ENCODE assay signal across 8 cellular contexts in the genomic region with DNA sequence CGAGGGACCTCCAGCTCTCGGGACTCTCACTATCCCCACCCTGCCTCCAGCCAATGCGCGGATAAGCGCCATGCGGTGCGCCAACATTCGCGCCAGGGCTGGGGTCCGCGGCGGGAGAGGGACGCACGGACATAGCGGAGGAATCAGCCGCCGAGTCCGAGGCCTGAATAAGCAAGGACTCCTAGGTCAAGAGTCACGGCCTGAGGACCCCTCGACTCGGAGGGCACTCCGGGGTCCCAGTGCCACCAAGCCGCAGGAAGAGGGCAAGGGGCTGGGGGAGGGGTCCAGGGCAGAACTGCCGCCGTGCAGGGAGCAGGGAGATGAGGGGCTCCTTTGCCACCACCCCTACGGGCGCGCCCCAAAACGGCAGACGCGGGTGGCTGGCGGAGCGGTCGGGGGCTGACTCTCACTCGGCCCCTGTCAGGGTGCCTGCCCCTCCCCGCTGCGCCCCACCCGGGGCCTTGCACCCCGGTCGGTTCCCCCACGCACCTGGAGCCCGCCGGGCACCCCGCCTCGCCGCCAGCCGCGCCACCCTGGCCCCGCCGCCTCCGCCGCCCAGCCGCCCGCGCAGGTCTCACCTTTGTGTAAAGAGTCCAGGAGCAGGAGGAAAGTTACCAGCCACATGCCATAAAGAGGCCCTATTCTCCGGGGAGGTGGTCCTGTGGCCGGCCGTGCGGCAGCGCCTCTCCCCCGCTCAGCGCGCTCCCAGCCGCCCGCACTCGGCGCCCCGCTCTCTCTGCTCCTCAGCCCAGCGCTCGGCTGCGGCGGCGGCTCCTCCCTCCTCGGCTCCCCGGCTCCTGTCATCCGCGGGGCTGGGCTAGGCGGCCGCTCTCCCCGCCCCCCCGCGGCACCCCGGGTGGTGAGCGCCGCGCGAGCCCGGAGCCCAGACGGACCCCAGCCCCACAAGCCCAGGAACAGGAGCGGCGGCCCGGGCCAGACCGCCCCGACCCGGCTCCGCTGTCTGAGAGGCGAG. TPM values are rescaled to one million over a fixed set of nuclear protein-coding genes. Genes with fewer than 3 reads are reported as not detected.
A peak's percentile ranks its signal among the peaks of the same experiment; 100 is the strongest.
DNase-seq lines count a peak whose midpoint lies in the region; ATAC-seq and TF ChIP-seq lines count a peak whose summit lies in the region.

DSCAML1 (minus strand) TSS at position 761 of the 973 bp plus-strand sequence; CDS start at position 624, 137 bp downstream.

- no peak within 1 kb of the TSS for H3K9ac ChIP-seq in endodermal cell (ENCODE audit: extremely low read depth, low read length, poor library complexity, severe bottlenecking)

- no peaks in the 10 kb centered on the region for H3K36me3 Mint-ChIP-seq in endodermal cell (ENCODE audit: low read depth)
- H3K36me3 Mint-ChIP-seq in nephron (ENCODE audit: low read depth) = no peaks in the 10 kb centered on the region

- H3K27ac ChIP-seq in VCaP (peak within 1 kb of the TSS; percentile 23; the same call in 1 of the 2 replicates), endodermal cell (ENCODE audit: low read depth, low read length) (no peak within 1 kb of the TSS)

- peak within 1 kb of the TSS; percentile 74 for H3K4me3 ChIP-seq in endodermal cell (ENCODE audit: low read length)

- H3K27me3 Mint-ChIP-seq in endodermal cell (ENCODE audit: insufficient read depth) (peaks cover 77% of the 10 kb centered on the region), nephron (ENCODE audit: low read depth) (peaks cover 83% of the 10 kb centered on the region)

- H3K9me3 Mint-ChIP-seq in endodermal cell = no peaks in the 10 kb centered on the region
- no peaks in the 10 kb centered on the region for H3K9me3 Mint-ChIP-seq in nephron

- H3K27me3 ChIP-seq in endodermal cell (ENCODE audit: control insufficient read depth, insufficient read depth, low read length, poor library complexity, severe bottlenecking) = peaks cover 81% of the 10 kb centered on the region

- WGBS in endodermal cell (ENCODE audit: insufficient coverage in 1 of 2, insufficient read length in 1 of 2), 2 experiments = 3 to 7% methylated on average over 21 to 97 of the region's 97 CpGs

- no peaks in the 10 kb centered on the region for H3K9me3 ChIP-seq in endodermal cell (ENCODE audit: control insufficient read depth, low read length)

- intact Hi-C loops in posterior vena cava (cut with DNase I) = no loop called here

- TF ChIP-seq CTCF in VCaP (conservative IDR thresholded peaks at IDR 0.05) (no peak), endodermal cell (conservative IDR thresholded peaks at IDR 0.05) (no peak), nephron (IDR thresholded peaks at IDR 0.05; ENCODE audit: unreplicated experiment in 3 of 3) (no peak)

- peaks cover 9% of the 10 kb centered on the region for H3K4me1 Mint-ChIP-seq in endodermal cell
- peaks cover 40% of the 10 kb centered on the region for H3K4me1 Mint-ChIP-seq in nephron

- H3K27ac Mint-ChIP-seq in endodermal cell (no peak within 1 kb of the TSS), nephron (no peak within 1 kb of the TSS)

- H3K4me1 ChIP-seq in endodermal cell (ENCODE audit: control insufficient read depth, insufficient read depth, low read length) = no peaks in the 10 kb centered on the region

- ATAC-seq in GM21367 (IDR thresholded peaks at IDR 0.05; ENCODE audit: unreplicated experiment) = no peak

- no peaks in the 10 kb centered on the region for H3K36me3 ChIP-seq in endodermal cell (ENCODE audit: control insufficient read depth, insufficient read depth, low read length)

- H3K4me3 Mint-ChIP-seq in endodermal cell (peak within 1 kb of the TSS; percentile 58), nephron (peak within 1 kb of the TSS; percentile 74 to 84 (median 84))

- DNase-seq in GM03348 (ENCODE audit: low spot score) (peak; percentile 31), endodermal cell (peak; percentile 84), SKM-1 treated with dmso at 0.1 percent for 144 hours (lab: John Stamatoyannopoulos, UW; ENCODE audit: unreplicated experiment) (no peak), posterior vena cava (ENCODE audit: low spot score) (no peak), glomerular visceral epithelial cell (ENCODE audit: extremely low spot score) (no peak)

RNA-seq across cellular contexts. Expression of gene DSCAML1, which starts in this region (rescaled TPM):
- total RNA-seq in endodermal cell (10 to 100 TPM in 1 of 2 donors, 1 to 10 TPM in 1; 5.6 to 10.9 TPM), posterior vena cava (1 to 10 TPM; 1.2 to 1.5 TPM)
- polyA plus RNA-seq in endodermal cell (2013, experiment 1 of 2) = 1.4 TPM
- polyA plus RNA-seq in endodermal cell (2013, experiment 2 of 2) = 0.50 TPM

Comparison
In these comparisons a context has a peak if more than half of its experiments do, and no peak if none do; other contexts are left out.
1. DNase-seq: peak in GM03348 (single experiment) and endodermal cell (single experiment); none in SKM-1 treated with dmso at 0.1 percent for 144 hours (single experiment), posterior vena cava (single experiment) and glomerular visceral epithelial cell (single experiment).